8 cellular contexts compared by ENCODE assay signal in the genomic region with DNA sequence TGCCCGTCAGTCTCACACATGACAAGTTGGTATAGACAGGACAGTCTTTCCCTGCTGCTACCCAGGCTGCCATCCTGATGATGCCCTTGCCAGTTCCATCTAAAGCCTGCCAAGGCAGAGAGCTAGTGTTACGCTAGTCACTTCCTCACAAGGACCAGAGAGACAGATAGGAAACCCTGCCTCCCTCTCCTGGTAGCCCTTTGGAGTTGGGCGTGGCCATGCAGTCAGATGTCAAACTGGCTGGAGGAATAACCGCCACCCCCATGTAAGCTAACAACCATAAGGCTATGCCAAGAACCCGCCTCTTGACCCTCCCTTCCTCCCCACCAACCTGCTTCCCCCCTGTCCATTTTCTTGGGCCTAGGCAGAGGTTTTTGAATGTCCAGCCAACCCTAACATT. TPM values are rescaled to one million over a fixed set of nuclear protein-coding genes. Genes with fewer than 3 reads are reported as not detected.
DNase-seq lines count a peak whose midpoint lies in the region; ATAC-seq, FAIRE-seq and TF ChIP-seq lines count a peak whose summit lies in the region.

No MANE protein-coding gene starts in this region.

- H3K27me3 Mint-ChIP-seq in naive thymus-derived CD8-positive, alpha-beta T cell, result no peaks in the 10 kb centered on the region

- H3K4me1 Mint-ChIP-seq in naive thymus-derived CD8-positive, alpha-beta T cell, result peaks cover 24 to 67% (median 50%) of the 10 kb centered on the region in 4 donors

- H3K27ac ChIP-seq in BLaER1 treated with 17β-estradiol and CSF1 and Interleukin-3, amounts not matched to agents 10 nM and 100 nM, result peak overlapping the region in 5 of 11 experiments; percentile 8 to 96 (median 91); a peak in 5 of 22 replicates

- H2AFZ ChIP-seq in Loucy (ENCODE audit: low read length), result no peak overlapping the region

- TF ChIP-seq CTCF in Loucy (conservative IDR thresholded peaks at IDR 0.05; ENCODE audit: low read length), result no peak

- H3K27me3 ChIP-seq in BLaER1 treated with 17β-estradiol and CSF1 and Interleukin-3, amounts not matched to agents 10 nM and 100 nM, result no peaks in the 10 kb centered on the region
- no peaks in the 10 kb centered on the region for H3K27me3 ChIP-seq in Loucy (ENCODE audit: insufficient read depth, low read length, poor library complexity, severe bottlenecking)

- H3K9me3 ChIP-seq in BLaER1 treated with 17β-estradiol and CSF1 and Interleukin-3, amounts not matched to agents 10 nM and 100 nM (replicated peaks in 1 of 11), result no peaks in the 10 kb centered on the region
- H3K9me3 ChIP-seq in Loucy (ENCODE audit: insufficient read depth, low read depth, low read length), result no peaks in the 10 kb centered on the region

- no peak for TF ChIP-seq POLR2A in GM18505 (IDR thresholded peaks at IDR 0.05; ENCODE audit: borderline replicate concordance, extremely low read depth, insufficient read depth, insufficient read length)

- H3K79me2 ChIP-seq in Loucy (ENCODE audit: insufficient read depth, low read length), result peaks cover 50% of the 10 kb centered on the region

- H4K20me1 ChIP-seq in BLaER1 treated with 17β-estradiol and CSF1 and Interleukin-3, amounts not matched to agents 10 nM and 100 nM, result peaks cover 60 to 76% (median 74%) of the 10 kb centered on the region in 11 experiments
- H4K20me1 ChIP-seq in Loucy (ENCODE audit: insufficient read depth, low read length, poor library complexity, severe bottlenecking), result peaks cover 43% of the 10 kb centered on the region

- H3K9me2 ChIP-seq in Loucy (replicated peaks; ENCODE audit: low read depth, low read length), result no peaks in the 10 kb centered on the region

- peak overlapping the region; percentile 72 to 96 (median 82) for H3K4me3 ChIP-seq in BLaER1 treated with 17β-estradiol and CSF1 and Interleukin-3, amounts not matched to agents 10 nM and 100 nM
- H3K4me3 ChIP-seq in Loucy (ENCODE audit: low read length, poor library complexity, severe bottlenecking), result peak overlapping the region; percentile 78

- peak overlapping the region in 7 of 10 donors; percentile 25 to 90 (median 75) for H3K27ac Mint-ChIP-seq in naive thymus-derived CD8-positive, alpha-beta T cell

- H3K4me1 ChIP-seq in BLaER1 treated with 17β-estradiol and CSF1 and Interleukin-3, amounts not matched to agents 10 nM and 100 nM, result peaks cover 40 to 74% (median 67%) of the 10 kb centered on the region in 10 experiments
- H3K4me1 ChIP-seq in Loucy (ENCODE audit: insufficient read depth, low read length, poor library complexity, severe bottlenecking), result peaks cover 36% of the 10 kb centered on the region

- no peak for ATAC-seq in naive thymus-derived CD8-positive, alpha-beta T cell
- ATAC-seq in GM21786 (IDR thresholded peaks at IDR 0.05; ENCODE audit: unreplicated experiment) (no peak), GM18505 (IDR thresholded peaks at IDR 0.05; ENCODE audit: unreplicated experiment) (no peak)

- DNase-seq in cerebellar cortex (ENCODE audit: low spot score) (peak; percentile 24), DMS53 treated with DMSO at 0.1 percent for 48 hours (lab: John Stamatoyannopoulos, UW; ENCODE audit: unreplicated experiment) (no peak), frontal cortex (ENCODE audit: low spot score in 2 of 2) (no peak)
- no peak for DNase-seq in naive thymus-derived CD8-positive, alpha-beta T cell

- H3K9me3 Mint-ChIP-seq in naive thymus-derived CD8-positive, alpha-beta T cell, result no peaks in the 10 kb centered on the region

- H3K36me3 Mint-ChIP-seq in naive thymus-derived CD8-positive, alpha-beta T cell, result peaks cover 0 to 31% (median 2%) of the 10 kb centered on the region in 3 donors

- H3K9ac ChIP-seq in BLaER1 treated with 17β-estradiol and CSF1 and Interleukin-3, amounts not matched to agents 10 nM and 100 nM, result peak overlapping the region; percentile 91 to 99 (median 93); a peak in 20 of 22 replicates
- H3K9ac ChIP-seq in Loucy (ENCODE audit: low read depth, low read length, poor library complexity, severe bottlenecking), result peak overlapping the region; percentile 84

- peaks cover 42 to 69% (median 58%) of the 10 kb centered on the region in 11 experiments for H3K36me3 ChIP-seq in BLaER1 treated with 17β-estradiol and CSF1 and Interleukin-3, amounts not matched to agents 10 nM and 100 nM
- peaks cover 9% of the 10 kb centered on the region; the same call in 1 of the 2 replicates for H3K36me3 ChIP-seq in Loucy (ENCODE audit: insufficient read depth, low read length)

- H3F3A ChIP-seq in Loucy (ENCODE audit: low read depth), result no peaks in the 10 kb centered on the region

- H3K4me3 Mint-ChIP-seq in naive thymus-derived CD8-positive, alpha-beta T cell, result peak overlapping the region; percentile 32 to 99 (median 90)

- FAIRE-seq in frontal cortex (lab: Jason Lieb, UNC), result no peak

- peak overlapping the region; percentile 92 to 100 (median 99) for H3K4me2 ChIP-seq in BLaER1 treated with 17β-estradiol and CSF1 and Interleukin-3, amounts not matched to agents 10 nM and 100 nM
- peak overlapping the region; percentile 92 for H3K4me2 ChIP-seq in Loucy (ENCODE audit: low read depth, low read length, poor library complexity, severe bottlenecking)

- POLR2A ChIA-PET in naive thymus-derived CD8-positive, alpha-beta T cell (lab: Charles Lee), result interaction anchor here (1.6 to 11.6 kb wide), 2 partner anchors 15 to 213 kb away, joined by 4 to 318 read pairs; partner anchors contain the start of genes HEMK1, RASSF1 and ZMYND10

RNA-seq across cellular contexts. Expression of gene TMEM115, which starts 2.8 kb away (rescaled TPM):
- total RNA-seq in naive thymus-derived CD8-positive, alpha-beta T cell, result 10 to 100 TPM; 28.7 to 29.8 TPM
- polyA plus RNA-seq in naive thymus-derived CD8-positive, alpha-beta T cell, result 10 to 100 TPM; 15.2 to 29.2 (median 20.3) TPM
- 18.3 TPM for total RNA-seq in frontal cortex

RNA-seq across cellular contexts. Expression of gene CYB561D2, which starts 5.9 kb away (rescaled TPM):
- 10 to 100 TPM; 29.7 to 34.5 TPM for total RNA-seq in naive thymus-derived CD8-positive, alpha-beta T cell
- polyA plus RNA-seq in naive thymus-derived CD8-positive, alpha-beta T cell, result 10 to 100 TPM; 45.5 to 48.2 (median 47.7) TPM
- 11.0 TPM for total RNA-seq in frontal cortex

RNA-seq across cellular contexts. Expression of gene NPRL2, which starts 6.0 kb away (rescaled TPM):
- 10 to 100 TPM; 52.8 to 63.8 TPM for total RNA-seq in naive thymus-derived CD8-positive, alpha-beta T cell
- polyA plus RNA-seq in naive thymus-derived CD8-positive, alpha-beta T cell, result 10 to 100 TPM; 36.2 to 45.3 (median 36.4) TPM
- total RNA-seq in frontal cortex, result 20.8 TPM

RNA-seq across cellular contexts. Expression of gene ZMYND10, which starts 11.0 kb away (rescaled TPM):
- total RNA-seq in naive thymus-derived CD8-positive, alpha-beta T cell, result 1 to 10 TPM; 3.6 to 4.0 TPM
- not detected for polyA plus RNA-seq in naive thymus-derived CD8-positive, alpha-beta T cell
- 3.7 TPM for total RNA-seq in frontal cortex

RNA-seq across cellular contexts. Expression of gene RASSF1, which starts 15.9 kb away (rescaled TPM):
- total RNA-seq in naive thymus-derived CD8-positive, alpha-beta T cell, result 10 to 100 TPM; 67.3 to 70.8 TPM
- 10 to 100 TPM; 50.8 to 87.6 (median 68.1) TPM for polyA plus RNA-seq in naive thymus-derived CD8-positive, alpha-beta T cell
- 12.6 TPM for total RNA-seq in frontal cortex
